1 cellular context compared by ENCODE assay signal in the genomic region with DNA sequence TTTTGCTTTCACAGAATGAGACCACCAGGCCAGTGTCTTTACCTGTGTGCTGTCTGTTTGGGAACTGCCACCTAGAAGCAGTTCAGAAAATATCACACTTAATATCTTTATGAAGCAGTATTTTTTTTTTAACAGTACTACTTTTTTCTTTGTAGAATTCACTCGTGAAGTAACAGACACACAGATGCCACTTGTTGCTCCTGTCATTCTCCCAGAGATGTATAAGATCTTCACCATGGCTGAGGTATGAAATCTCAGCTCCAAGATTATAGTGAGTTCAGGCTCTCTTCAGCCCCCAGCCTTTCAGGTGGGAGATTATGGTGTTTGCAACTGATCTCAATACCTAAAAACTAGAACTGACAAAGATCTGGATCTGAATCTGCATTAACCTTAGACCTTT.
TF ChIP-seq lines count a peak whose summit lies in the region.

No MANE protein-coding gene starts in this region.

TF ChIP-seq in HEK293, 187 proteins besides CTCF, POLR2A, EP300 and RAD21 (continued from another document):
- TF ChIP-seq, protein P1, sequence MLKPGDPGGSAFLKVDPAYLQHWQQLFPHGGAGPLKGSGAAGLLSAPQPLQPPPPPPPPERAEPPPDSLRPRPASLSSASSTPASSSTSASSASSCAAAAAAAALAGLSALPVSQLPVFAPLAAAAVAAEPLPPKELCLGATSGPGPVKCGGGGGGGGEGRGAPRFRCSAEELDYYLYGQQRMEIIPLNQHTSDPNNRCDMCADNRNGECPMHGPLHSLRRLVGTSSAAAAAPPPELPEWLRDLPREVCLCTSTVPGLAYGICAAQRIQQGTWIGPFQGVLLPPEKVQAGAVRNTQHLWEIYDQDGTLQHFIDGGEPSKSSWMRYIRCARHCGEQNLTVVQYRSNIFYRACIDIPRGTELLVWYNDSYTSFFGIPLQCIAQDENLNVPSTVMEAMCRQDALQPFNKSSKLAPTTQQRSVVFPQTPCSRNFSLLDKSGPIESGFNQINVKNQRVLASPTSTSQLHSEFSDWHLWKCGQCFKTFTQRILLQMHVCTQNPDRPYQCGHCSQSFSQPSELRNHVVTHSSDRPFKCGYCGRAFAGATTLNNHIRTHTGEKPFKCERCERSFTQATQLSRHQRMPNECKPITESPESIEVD (tag by site-specific recombination; IDR thresholded peaks at IDR 0.05), result no peak
- TF ChIP-seq, protein P2, sequence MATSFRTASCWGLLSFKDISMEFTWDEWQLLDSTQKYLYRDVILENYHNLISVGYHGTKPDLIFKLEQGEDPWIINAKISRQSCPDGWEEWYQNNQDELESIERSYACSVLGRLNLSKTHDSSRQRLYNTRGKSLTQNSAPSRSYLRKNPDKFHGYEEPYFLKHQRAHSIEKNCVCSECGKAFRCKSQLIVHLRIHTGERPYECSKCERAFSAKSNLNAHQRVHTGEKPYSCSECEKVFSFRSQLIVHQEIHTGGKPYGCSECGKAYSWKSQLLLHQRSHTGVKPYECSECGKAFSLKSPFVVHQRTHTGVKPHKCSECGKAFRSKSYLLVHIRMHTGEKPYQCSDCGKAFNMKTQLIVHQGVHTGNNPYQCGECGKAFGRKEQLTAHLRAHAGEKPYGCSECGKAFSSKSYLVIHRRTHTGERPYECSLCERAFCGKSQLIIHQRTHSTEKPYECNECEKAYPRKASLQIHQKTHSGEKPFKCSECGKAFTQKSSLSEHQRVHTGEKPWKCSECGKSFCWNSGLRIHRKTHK (tag by site-specific recombination; IDR thresholded peaks at IDR 0.05), result no peak
- no peak for TF ChIP-seq SETDB1 (IDR thresholded peaks at IDR 0.05; ENCODE audit: insufficient read length, low read length)
